20 cellular contexts compared by ENCODE assay signal in genomic region chr16:5438591-5438990, GRCh38.
"Had no signal": no experiment of that assay in that cellular context is flagged by ENCODE, and none has a peak within 500 bp of the region (broad histone marks: within the 10 kb centered on the region; RNA-seq: fewer than 3 reads in every experiment).

No MANE protein-coding gene starts in this region.

- H3K4me3 ChIP-seq: heart right ventricle, psoas muscle, skin epidermis, stomach had no signal

- ATAC-seq: activated CD4-positive, CD25-positive, alpha-beta regulatory T cell treated with anti-CD3 and anti-CD28 coated beads, Interleukin-2, amount 50 U/mL, for 24 hours; activated T-cell treated with anti-CD3 and anti-CD28 coated beads, Interleukin-2, amount 50 U/mL, for 72 hours; esophagus mucosa; heart right ventricle; naive thymus-derived CD8-positive, alpha-beta T cell; psoas muscle; right cardiac atrium; stimulated activated effector memory CD8-positive, alpha-beta T cell treated with anti-CD3 and anti-CD28 coated beads, Interleukin-12 subunit alpha, Interleukin-12 subunit beta, amount 100 ng/mL, for 72 hours had no signal

- H3K36me3 ChIP-seq: brain microvascular endothelial cell, heart right ventricle, stomach had no signal

- H3K27ac ChIP-seq: brain microvascular endothelial cell, heart right ventricle, psoas muscle, skin epidermis, stomach had no signal

- H3K9me3 ChIP-seq: heart right ventricle, psoas muscle had no signal

- H3K27me3 ChIP-seq: brain microvascular endothelial cell, stomach had no signal

- DNase-seq: activated CD4-positive, alpha-beta T cell treated with anti-CD3 and anti-CD28 coated beads, Interleukin-2, amount 50 U/mL, for 1 hour; activated effector memory CD4-positive, alpha-beta T cell treated with anti-CD3 and anti-CD28 coated beads, Interleukin-2, amount 50 U/mL, for 16 hours; activated naive CD4-positive, alpha-beta T cell treated with anti-CD3 and anti-CD28 coated beads, Interleukin-2, amount 50 U/mL, for 16 hours; activated T-cell treated with anti-CD3 and anti-CD28 coated beads, Interleukin-2, amount 50 U/mL, for 72 hours; aorta; brain microvascular endothelial cell; effector CD8-positive, alpha-beta T cell; heart right ventricle; mesenchymal stem cell; naive thymus-derived CD8-positive, alpha-beta T cell; psoas muscle; right cardiac atrium; stimulated activated CD4-positive, alpha-beta T cell treated with anti-CD3 and anti-CD28 coated beads, Interleukin-4, amount 100 ng/mL, for 1 hour; stomach; T1000; trophoblast cell had no signal

- H3K4me1 ChIP-seq: heart right ventricle, psoas muscle, stomach had no signal
